ENCODE assay signal across 9 cellular contexts in genomic region chr6:12075067-12075563, GRCh38.
DNase-seq lines count a peak whose midpoint lies in the region; ATAC-seq and TF ChIP-seq lines count a peak whose summit lies in the region.
"Had no signal": no experiment of that assay in that cellular context is flagged by ENCODE, and none has a peak within 500 bp of the region (broad histone marks: within the 10 kb centered on the region; RNA-seq: fewer than 3 reads in every experiment).

No MANE protein-coding gene starts in this region.

- peak; percentile 37 for TF ChIP-seq CTCF in GM12873 (IDR thresholded peaks at IDR 0.05; ENCODE audit: insufficient read depth, low read depth, low read length, missing control alignments)

- ATAC-seq in T-helper 17 cell (peak; percentile 54), HG03097 (IDR thresholded peaks at IDR 0.05; ENCODE audit: low FRiP score, unreplicated experiment) (no peak), HG03135 (IDR thresholded peaks at IDR 0.05; ENCODE audit: unreplicated experiment) (no peak), HG02763 (IDR thresholded peaks at IDR 0.05; ENCODE audit: unreplicated experiment) (no peak), GM18858 (IDR thresholded peaks at IDR 0.05; ENCODE audit: unreplicated experiment) (no peak)

- H3K9me3 ChIP-seq in T-helper 17 cell (ENCODE audit: control insufficient read depth, low read length, poor library complexity, severe bottlenecking): no peaks in the 10 kb centered on the region

- H3K4me3 Mint-ChIP-seq in T-helper 17 cell: no peak overlapping the region
- H3K4me3 Mint-ChIP-seq: T-helper 2 cell treated with Interferon-gamma antibody and Interleukin-4, amounts not matched to agents 5 μg/mL and 100 μg/mL, for 36 hours had no signal

- DNase-seq in ACHN (peak; percentile 28), T-helper 17 cell (no peak), iris pigment epithelial cell (ENCODE audit: low read depth) (peak; percentile 10)

- H3K4me1 Mint-ChIP-seq in T-helper 17 cell: peaks cover 33% of the 10 kb centered on the region

- in situ Hi-C loops in ACHN (cut with HindIII; ENCODE audit: low pct_ligation_motif_present, low pct_unique_long_range_greater_than_20kb, low sequenced_read_pairs): no loop called here

- H3K36me3 Mint-ChIP-seq in T-helper 17 cell (ENCODE audit: low read depth): peaks cover 2% of the 10 kb centered on the region

- H3K27me3 Mint-ChIP-seq in T-helper 17 cell: no peaks in the 10 kb centered on the region

- H3K27ac Mint-ChIP-seq in T-helper 17 cell: peak overlapping the region; percentile 51
- H3K27ac Mint-ChIP-seq: T-helper 2 cell treated with Interferon-gamma antibody and Interleukin-4, amounts not matched to agents 5 μg/mL and 100 μg/mL, for 36 hours had no signal

Comparison
In these comparisons a context has a peak if more than half of its experiments do, and no peak if none do; other contexts are left out.
1. DNase-seq: peak in ACHN (single experiment) and iris pigment epithelial cell (single experiment); none in T-helper 17 cell (0 of 3).